In the genomic region with DNA sequence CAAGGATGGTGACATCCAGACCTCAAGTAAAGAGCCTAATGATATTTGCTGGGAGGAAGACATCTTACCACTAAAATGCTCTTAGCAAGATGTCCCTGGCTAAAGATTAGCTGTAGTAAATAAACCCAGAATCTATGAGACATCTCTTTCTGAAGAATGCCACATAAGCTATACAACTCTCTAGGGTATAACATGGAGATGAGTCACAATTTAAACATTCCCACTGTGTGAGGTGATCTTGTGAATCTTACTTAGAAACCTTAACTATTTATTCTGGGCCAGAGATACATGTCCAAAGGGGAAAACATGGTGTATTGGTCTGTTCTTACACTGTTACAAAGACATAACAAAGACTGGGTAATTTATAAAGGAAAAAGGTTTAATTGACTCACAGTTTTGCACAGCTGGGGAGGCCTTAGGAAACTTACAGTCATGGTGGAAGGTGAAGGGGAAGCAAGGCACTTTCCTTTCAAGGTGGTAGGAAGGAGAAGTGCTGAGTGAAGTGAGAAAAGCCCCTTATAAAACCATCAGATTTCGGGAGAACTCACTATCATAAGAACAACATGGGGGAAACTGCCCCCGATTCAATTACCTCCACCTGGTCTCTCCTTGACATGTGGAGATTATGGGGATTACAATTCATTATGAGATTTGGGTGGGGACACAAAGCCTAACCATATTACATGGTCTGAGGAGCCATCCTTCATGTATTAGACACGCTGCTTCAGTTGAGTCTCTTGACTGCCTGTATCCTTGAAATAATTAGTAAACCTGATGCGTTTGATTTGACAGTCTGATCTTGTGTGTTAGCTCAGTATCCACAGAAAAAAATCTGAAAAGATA, we compare ENCODE assay signal across 8 cellular contexts. TPM values are rescaled to one million over a fixed set of nuclear protein-coding genes. Genes with fewer than 3 reads are reported as not detected.
DNase-seq lines count a peak whose midpoint lies in the region; TF ChIP-seq lines count a peak whose summit lies in the region.
"Had no signal": no experiment of that assay in that cellular context is flagged by ENCODE, and none has a peak within 500 bp of the region (broad histone marks: within the 10 kb centered on the region; RNA-seq: fewer than 3 reads in every experiment).

No MANE protein-coding gene starts in this region.

- peaks cover 12% of the 10 kb centered on the region for H4K20me1 ChIP-seq in osteoblast (ENCODE audit: insufficient read depth, low read length)

- H3K36me3 ChIP-seq in osteoblast (ENCODE audit: insufficient read depth, low read length), result peaks cover 18% of the 10 kb centered on the region

- H3K27me3 ChIP-seq in osteoblast (ENCODE audit: insufficient read depth, low read length), result no peaks in the 10 kb centered on the region

- H2AFZ ChIP-seq in osteoblast (ENCODE audit: low read length), result no peak overlapping the region

- H3K4me2 ChIP-seq in osteoblast (ENCODE audit: insufficient read depth, low read length), result peak overlapping the region; percentile 49

- H3K9me3 ChIP-seq in osteoblast (ENCODE audit: low read depth, low read length), result no peaks in the 10 kb centered on the region

- DNase-seq in ELR (ENCODE audit: low read depth), result peak; percentile 93
- peak; percentile 99 for DNase-seq in NCI-H82 (lab: John Stamatoyannopoulos, UW)
- peak; percentile 83 for DNase-seq in dedifferentiated amniotic fluid mesenchymal stem cell (ENCODE audit: extremely low spot score)
- DNase-seq in osteoblast (ENCODE audit: insufficient read length, low spot score, missing footprints), result peak; percentile 76
- no peak for DNase-seq in NAMALWA (ENCODE audit: low spot score)
- no peak for DNase-seq in coronary artery (ENCODE audit: low spot score)
- no peak for DNase-seq in NCI-H2029 treated with DMSO at 0.1 percent for 48 hours (lab: John Stamatoyannopoulos, UW)
- DNase-seq: activated CD8-positive, alpha-beta memory T cell treated with anti-CD3 and anti-CD28 coated beads, Interleukin-2, amount 50 U/mL, for 4 hours had no signal

- H3K4me1 ChIP-seq in osteoblast (ENCODE audit: insufficient read depth, low read length), result peaks cover 22% of the 10 kb centered on the region

- H3K4me3 ChIP-seq in osteoblast (ENCODE audit: insufficient read depth, low read length), result no peak overlapping the region
- H3K4me3 ChIP-seq in coronary artery, result no peak overlapping the region

- H3K27ac ChIP-seq in osteoblast (ENCODE audit: low read depth, low read length), result peak overlapping the region; percentile 83
- H3K27ac ChIP-seq in coronary artery, result no peak overlapping the region

- peaks cover 33% of the 10 kb centered on the region for H3K79me2 ChIP-seq in osteoblast (ENCODE audit: insufficient read depth, low read length)

- TF ChIP-seq CTCF in osteoblast (IDR thresholded peaks at IDR 0.05; ENCODE audit: extremely low read depth, low read depth, low read length) (no peak), coronary artery (IDR thresholded peaks at IDR 0.05) (no peak)

RNA-seq across cellular contexts. Expression of a gene that starts 17.1 kb away (rescaled TPM):
- total RNA-seq in osteoblast, result 24.2 and 25.9 TPM in 2 replicates

RNA-seq across cellular contexts. Expression of a gene that starts 22.1 kb away (rescaled TPM):
- not detected in 2 replicates for total RNA-seq in osteoblast

RNA-seq across cellular contexts. Expression of a gene that starts 29.1 kb away (rescaled TPM):
- total RNA-seq in osteoblast, result not detected in 2 replicates

Comparison
In these comparisons a context has a peak if more than half of its experiments do, and no peak if none do; other contexts are left out.
1. DNase-seq: peak in ELR (single experiment), NCI-H82 (single experiment), dedifferentiated amniotic fluid mesenchymal stem cell (single experiment) and osteoblast (single experiment); none in NAMALWA (single experiment), coronary artery (single experiment) and NCI-H2029 treated with DMSO at 0.1 percent for 48 hours (single experiment).